In genomic region chr7:129630341-129630740, GRCh38 we compare ENCODE assay signal across 20 cellular contexts.
"Had no signal": no experiment of that assay in that cellular context is flagged by ENCODE, and none has a peak within 500 bp of the region (broad histone marks: within the 10 kb centered on the region; RNA-seq: fewer than 3 reads in every experiment).

No MANE protein-coding gene starts in this region.

- H3K4me2 ChIP-seq: smooth muscle cell had no signal

- H3K27me3 Mint-ChIP-seq: activated naive CD8-positive, alpha-beta T cell treated with anti-CD3 and anti-CD28 coated beads, Interleukin-2, amount 50 U/mL, for 24 hours; stimulated activated naive B cell treated with anti-CD40 and anti-IgM and Interleukin-4, amounts not matched to agents 10 μg/mL and 1 μg/mL and 100 μg/mL, for 72 hours had no signal

- H3K9me3 Mint-ChIP-seq: activated naive CD8-positive, alpha-beta T cell treated with anti-CD3 and anti-CD28 coated beads, Interleukin-2, amount 50 U/mL, for 24 hours; activated T-helper 2 cell treated with anti-CD3 and anti-CD28 coated beads, Interferon-gamma antibody, Interleukin-2, Interleukin-4, amounts not matched to agents 10 μg/mL and 5 μg/mL and 100 μg/mL, durations not matched to agents 14 hours and 24 hours and 36 hours; endodermal cell; stimulated activated naive B cell treated with anti-CD40 and anti-IgM and Interleukin-4, amounts not matched to agents 10 μg/mL and 1 μg/mL and 100 μg/mL, for 72 hours had no signal

- H3K4me3 ChIP-seq: coronary artery, gastroesophageal sphincter, heart right ventricle, sigmoid colon, smooth muscle cell, transverse colon had no signal

- H3K27me3 ChIP-seq: gastroesophageal sphincter, heart right ventricle, sigmoid colon, transverse colon had no signal

- DNase-seq: activated CD4-positive, CD25-positive, alpha-beta regulatory T cell treated with anti-CD3 and anti-CD28 coated beads, Interleukin-2, amount 50 U/mL, for 72 hours; activated naive CD4-positive, alpha-beta T cell; activated naive CD8-positive, alpha-beta T cell treated with anti-CD3 and anti-CD28 coated beads, Interleukin-2, amount 50 U/mL, for 24 hours; activated T-cell treated with anti-CD3 and anti-CD28 coated beads, Interleukin-2, amount 50 U/mL, for 1 hour; cerebellar nuclear complex; endodermal cell; heart right ventricle; islet precursor cell; left cardiac atrium; mesenchymal stem cell; sigmoid colon; stimulated activated CD4-positive, alpha-beta T cell treated with anti-CD3 and anti-CD28 coated beads, Interleukin-15, amount 100 ng/mL, for 24 hours; stimulated activated naive B cell treated with anti-CD40 and anti-IgM and Interleukin-4, amounts not matched to agents 10 μg/mL and 1 μg/mL and 100 μg/mL, for 72 hours; transverse colon; WERI-Rb-1 had no signal

- ATAC-seq: activated naive CD8-positive, alpha-beta T cell treated with anti-CD3 and anti-CD28 coated beads, Interleukin-2, amount 50 U/mL, for 24 hours; gastroesophageal sphincter; heart right ventricle; left cardiac atrium; stimulated activated naive B cell treated with anti-CD40 and anti-IgM and Interleukin-4, amounts not matched to agents 10 μg/mL and 1 μg/mL and 100 μg/mL, for 72 hours had no signal

- H3K27ac ChIP-seq: coronary artery, epithelial cell of prostate, gastroesophageal sphincter, heart right ventricle, sigmoid colon, transverse colon, WERI-Rb-1 had no signal

- H3K9me3 ChIP-seq: gastroesophageal sphincter, heart right ventricle, sigmoid colon, transverse colon had no signal

- H3K4me3 Mint-ChIP-seq: activated naive CD8-positive, alpha-beta T cell treated with anti-CD3 and anti-CD28 coated beads, Interleukin-2, amount 50 U/mL, for 24 hours; endodermal cell; stimulated activated naive B cell treated with anti-CD40 and anti-IgM and Interleukin-4, amounts not matched to agents 10 μg/mL and 1 μg/mL and 100 μg/mL, for 72 hours had no signal

- H3K36me3 ChIP-seq: gastroesophageal sphincter, heart right ventricle, sigmoid colon, transverse colon, WERI-Rb-1 had no signal

- H3K27ac Mint-ChIP-seq: activated naive CD8-positive, alpha-beta T cell treated with anti-CD3 and anti-CD28 coated beads, Interleukin-2, amount 50 U/mL, for 24 hours; activated T-helper 2 cell treated with anti-CD3 and anti-CD28 coated beads, Interferon-gamma antibody, Interleukin-2, Interleukin-4, amounts not matched to agents 10 μg/mL and 5 μg/mL and 100 μg/mL, durations not matched to agents 14 hours and 24 hours and 36 hours; endodermal cell; stimulated activated naive B cell treated with anti-CD40 and anti-IgM and Interleukin-4, amounts not matched to agents 10 μg/mL and 1 μg/mL and 100 μg/mL, for 72 hours had no signal
